Comparison of ENCODE assay signal across 8 cellular contexts in genomic region chrX:102517331-102517730, GRCh38. TPM values are rescaled to one million over a fixed set of nuclear protein-coding genes. Genes with fewer than 3 reads are reported as not detected.
DNase-seq lines count a peak whose midpoint lies in the region; FAIRE-seq and TF ChIP-seq lines count a peak whose summit lies in the region.

No MANE protein-coding gene starts in this region.

- no peaks in the 10 kb centered on the region for H3K4me1 Mint-ChIP-seq in astrocyte (ENCODE audit: low read depth, unreplicated experiment)

- H3K27ac ChIP-seq in astrocyte (ENCODE audit: low read depth, low read length) (no peak overlapping the region), neural cell (ENCODE audit: low read length) (no peak overlapping the region)

- H3K4me3 ChIP-seq in astrocyte (ENCODE audit: insufficient read depth, low read depth, low read length) = peak overlapping the region; percentile 25
- no peak overlapping the region for H3K4me3 ChIP-seq in neural cell (ENCODE audit: low read length)

- H3F3A ChIP-seq in neural cell (ENCODE audit: insufficient read depth, low read length, poor library complexity, severe bottlenecking) = no peaks in the 10 kb centered on the region

- peaks cover 14% of the 10 kb centered on the region for H3K27me3 Mint-ChIP-seq in astrocyte (ENCODE audit: low read depth, unreplicated experiment)

- no peak overlapping the region for H3K27ac Mint-ChIP-seq in astrocyte (ENCODE audit: unreplicated experiment)

- H3K79me2 ChIP-seq in astrocyte (ENCODE audit: insufficient read depth, low read length) (no peaks in the 10 kb centered on the region), neural cell (replicated peaks; ENCODE audit: insufficient read depth, low read length) (peaks cover 19% of the 10 kb centered on the region)

- H2AFZ ChIP-seq in astrocyte (ENCODE audit: low read depth, low read length) = no peak overlapping the region
- no peak overlapping the region for H2AFZ ChIP-seq in neural cell (ENCODE audit: low read depth, low read length)

- FAIRE-seq in astrocyte (lab: Jason Lieb, UNC) = no peak

- no peaks in the 10 kb centered on the region for H3K9me3 ChIP-seq in astrocyte (ENCODE audit: insufficient read depth, low read depth, low read length)
- H3K9me3 ChIP-seq in neural cell (ENCODE audit: low read length) = no peaks in the 10 kb centered on the region

- H3K36me3 Mint-ChIP-seq in astrocyte (ENCODE audit: low read depth, unreplicated experiment) = no peaks in the 10 kb centered on the region

- no peak for TF ChIP-seq EP300 in neural cell (conservative IDR thresholded peaks at IDR 0.05; ENCODE audit: poor library complexity, severe bottlenecking)

- H3K4me3 Mint-ChIP-seq in astrocyte (ENCODE audit: unreplicated experiment) = no peak overlapping the region

- TF ChIP-seq CTCF in astrocyte (IDR thresholded peaks at IDR 0.05; ENCODE audit: insufficient read depth, low read depth, low read length) = peak; percentile 18
- peak; percentile 13 for TF ChIP-seq CTCF in neural cell (IDR thresholded peaks at IDR 0.05; ENCODE audit: poor library complexity, severe bottlenecking)

- no peak overlapping the region for H3K9ac ChIP-seq in astrocyte (ENCODE audit: low read length)
- no peak overlapping the region for H3K9ac ChIP-seq in neural cell (ENCODE audit: low read length)

- no peaks in the 10 kb centered on the region for H3K4me1 ChIP-seq in astrocyte (ENCODE audit: insufficient read depth, low read length)

- H3K27me3 ChIP-seq in astrocyte (ENCODE audit: insufficient read depth, low read length) (no peaks in the 10 kb centered on the region), neural cell (ENCODE audit: insufficient read depth, low read depth, low read length) (no peaks in the 10 kb centered on the region)

- H3K36me3 ChIP-seq in astrocyte (ENCODE audit: insufficient read depth, low read length) (no peaks in the 10 kb centered on the region), neural cell (ENCODE audit: insufficient read depth, low read length) (no peaks in the 10 kb centered on the region)

- H3K4me2 ChIP-seq in astrocyte (ENCODE audit: low read length) (peak overlapping the region; percentile 81), neural cell (ENCODE audit: low read length) (no peak overlapping the region)

- H4K20me1 ChIP-seq in astrocyte (ENCODE audit: insufficient read depth, low read length) (no peaks in the 10 kb centered on the region), neural cell (ENCODE audit: insufficient read depth) (no peaks in the 10 kb centered on the region)

- TF ChIP-seq RAD21 in neural cell (conservative IDR thresholded peaks at IDR 0.05) = no peak

- H3K9me3 Mint-ChIP-seq in astrocyte (ENCODE audit: unreplicated experiment) = no peaks in the 10 kb centered on the region

- H3K9me2 ChIP-seq in neural cell (ENCODE audit: insufficient read depth, low read length) = no peaks in the 10 kb centered on the region

- peak; percentile 19 for DNase-seq in EL
- peak; percentile 4 to 74 (median 61) for DNase-seq in NCI-H1417 (lab: John Stamatoyannopoulos, UW)
- no peak for DNase-seq in astrocyte (ENCODE audit: low read depth)
- DNase-seq in activated CD4-positive, CD25-positive, alpha-beta regulatory T cell treated with anti-CD3 and anti-CD28 coated beads, Interleukin-2, amount 50 U/mL, for 72 hours = no peak
- DNase-seq in GM19238 (ENCODE audit: insufficient read length, low spot score) = no peak
- no peak for DNase-seq in MV-4-11 (lab: John Stamatoyannopoulos, UW)
- no peak for DNase-seq in NCI-H187 (lab: John Stamatoyannopoulos, UW)

TF ChIP-seq in neural cell, 6 proteins besides CTCF, POLR2A, EP300 and RAD21:
- no peak for TF ChIP-seq SMC3 (conservative IDR thresholded peaks at IDR 0.05; ENCODE audit: poor library complexity)

RNA-seq across cellular contexts. Expression of gene TMSB15A, which starts 0.8 kb away (rescaled TPM):
- total RNA-seq in astrocyte = 0.46 and 1.6 TPM in 2 replicates
- 1,130 and 1,269 TPM in 2 replicates for polyA plus RNA-seq in neural cell
- 217 and 231 TPM in 2 replicates for polyA minus RNA-seq in neural cell

RNA-seq across cellular contexts. Expression of gene TCP11X2, which starts 45.7 kb away (rescaled TPM):
- total RNA-seq in astrocyte = not detected in 2 replicates
- polyA plus RNA-seq in neural cell = 0.12 TPM in 1 of 2 replicates, not detected in the other
- polyA minus RNA-seq in neural cell = not detected in 2 replicates

Comparison
In these comparisons a context has a peak if more than half of its experiments do, and no peak if none do; other contexts are left out.
1. DNase-seq: peak in EL (single experiment) and NCI-H1417 (3 of 3); none in astrocyte (single experiment), activated CD4-positive, CD25-positive, alpha-beta regulatory T cell treated with anti-CD3 and anti-CD28 coated beads, Interleukin-2, amount 50 U/mL, for 72 hours (single experiment), GM19238 (single experiment), MV-4-11 (single experiment) and NCI-H187 (0 of 2).